ENCODE assay signal across 30 cellular contexts in the genomic region with DNA sequence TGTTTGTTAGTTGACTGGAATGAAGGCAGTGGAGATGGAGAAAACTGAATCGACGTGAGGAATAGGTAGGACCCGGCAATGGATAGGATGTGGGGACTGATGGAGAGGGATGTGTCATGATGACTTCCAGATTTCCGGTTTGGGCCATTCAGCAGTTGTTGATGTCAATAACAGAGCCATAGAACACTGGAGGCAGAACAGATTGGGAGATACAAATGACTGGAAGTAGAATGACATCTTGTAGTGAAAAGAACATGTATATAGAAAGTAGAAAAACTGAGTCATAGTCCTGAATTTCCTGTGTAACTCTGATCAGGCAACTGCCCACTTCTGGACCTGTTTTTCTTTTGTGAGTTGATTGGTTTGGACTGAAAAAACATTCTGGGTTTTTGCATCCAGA. TPM values are rescaled to one million over a fixed set of nuclear protein-coding genes. Genes with fewer than 3 reads are reported as not detected.
"Had no signal": no experiment of that assay in that cellular context is flagged by ENCODE, and none has a peak within 500 bp of the region (broad histone marks: within the 10 kb centered on the region; RNA-seq: fewer than 3 reads in every experiment).

No MANE protein-coding gene starts in this region.

- H3K36me3 Mint-ChIP-seq: naive thymus-derived CD8-positive, alpha-beta T cell had no signal

- ATAC-seq: activated CD8-positive, alpha-beta T cell treated with anti-CD3 and anti-CD28 coated beads for 36 hours; activated naive CD8-positive, alpha-beta T cell treated with anti-CD3 and anti-CD28 coated beads, Interleukin-2, amount 50 U/mL, for 24 hours; esophagus mucosa; heart right ventricle; left lung; lower lobe of right lung; naive thymus-derived CD8-positive, alpha-beta T cell; psoas muscle had no signal

- H3K36me3 ChIP-seq: breast epithelium, heart right ventricle, left lung, lower lobe of right lung, tibial nerve had no signal

- H3K4me3 ChIP-seq: breast epithelium, heart right ventricle, left lung, lower lobe of right lung, psoas muscle, tibial nerve had no signal

- H3K4me3 Mint-ChIP-seq: activated CD4-positive, alpha-beta T cell treated with anti-CD3 and anti-CD28 coated beads, Interleukin-2, amount 10 ng/mL, durations not matched to agents 24 days and 14 days; activated CD8-positive, alpha-beta T cell treated with anti-CD3 and anti-CD28 coated beads for 36 hours; activated naive CD8-positive, alpha-beta T cell treated with anti-CD3 and anti-CD28 coated beads, Interleukin-2, amount 50 U/mL, for 24 hours; naive thymus-derived CD8-positive, alpha-beta T cell; neural crest cell; T-helper 2 cell treated with Interferon-gamma antibody and Interleukin-4, amounts not matched to agents 5 μg/mL and 100 μg/mL, for 36 hours had no signal

- H3K27ac ChIP-seq: breast epithelium, heart right ventricle, left lung, lower lobe of right lung, parathyroid adenoma, psoas muscle, tibial nerve, VCaP had no signal

- H3K79me2 ChIP-seq: parathyroid adenoma had no signal

- H3K27me3 ChIP-seq: left lung had no signal

- H3K4me1 Mint-ChIP-seq: naive thymus-derived CD8-positive, alpha-beta T cell had no signal

- H3K9me3 Mint-ChIP-seq: activated CD4-positive, alpha-beta T cell treated with anti-CD3 and anti-CD28 coated beads, Interleukin-2, amount 10 ng/mL, durations not matched to agents 24 days and 14 days; activated CD8-positive, alpha-beta T cell treated with anti-CD3 and anti-CD28 coated beads for 36 hours; activated naive CD8-positive, alpha-beta T cell treated with anti-CD3 and anti-CD28 coated beads, Interleukin-2, amount 50 U/mL, for 24 hours; naive thymus-derived CD8-positive, alpha-beta T cell; T-helper 2 cell treated with Interferon-gamma antibody and Interleukin-4, amounts not matched to agents 5 μg/mL and 100 μg/mL, for 36 hours had no signal

- H2AFZ ChIP-seq: parathyroid adenoma had no signal

- H3K27ac Mint-ChIP-seq: activated CD4-positive, alpha-beta T cell treated with anti-CD3 and anti-CD28 coated beads, Interleukin-2, amount 10 ng/mL, durations not matched to agents 24 days and 14 days; activated CD8-positive, alpha-beta T cell treated with anti-CD3 and anti-CD28 coated beads for 36 hours; activated naive CD8-positive, alpha-beta T cell treated with anti-CD3 and anti-CD28 coated beads, Interleukin-2, amount 50 U/mL, for 24 hours; naive thymus-derived CD8-positive, alpha-beta T cell; T-helper 2 cell treated with Interferon-gamma antibody and Interleukin-4, amounts not matched to agents 5 μg/mL and 100 μg/mL, for 36 hours had no signal

- DNase-seq: activated CD4-positive, alpha-beta T cell treated with anti-CD3 and anti-CD28 coated beads, Interleukin-2, amount 10 ng/mL, durations not matched to agents 24 days and 14 days; activated CD8-positive, alpha-beta T cell treated with anti-CD3 and anti-CD28 coated beads for 36 hours; activated gamma-delta T cell; activated naive CD4-positive, alpha-beta T cell treated with anti-CD3 and anti-CD28 coated beads, Interleukin-2, amount 50 U/mL, for 16 hours; activated naive CD8-positive, alpha-beta T cell treated with anti-CD3 and anti-CD28 coated beads, Interleukin-2, amount 50 U/mL, for 24 hours; activated T-cell treated with anti-CD3 and anti-CD28 coated beads, Interleukin-2, amount 50 U/mL, for 48 hours; amygdala; central memory CD4-positive, alpha-beta T cell; foreskin fibroblast; heart right ventricle; kidney glomerular epithelial cell; left lung; lower lobe of right lung; mesenchymal stem cell; naive thymus-derived CD8-positive, alpha-beta T cell; nucleus accumbens; psoas muscle; stimulated activated CD4-positive, alpha-beta T cell treated with anti-CD3 and anti-CD28 coated beads, Interleukin-15, amount 100 ng/mL, for 24 hours; stimulated activated naive CD4-positive, alpha-beta T cell treated with Interleukin-2 at 50 U/mL for 16 hours; T-helper 1 cell had no signal

- H3K9me3 ChIP-seq: breast epithelium, heart right ventricle, left lung, lower lobe of right lung, psoas muscle, tibial nerve had no signal

- H3K9ac ChIP-seq: parathyroid adenoma had no signal

- H3K4me1 ChIP-seq: breast epithelium, heart right ventricle, left lung, lower lobe of right lung, parathyroid adenoma, psoas muscle, tibial nerve had no signal

RNA-seq across cellular contexts. Expression of a gene that starts 36.5 kb away (rescaled TPM):
- total RNA-seq: activated CD4-positive, alpha-beta T cell treated with anti-CD3 and anti-CD28 coated beads, Interleukin-2, amount 10 ng/mL, durations not matched to agents 24 days and 14 days; activated CD8-positive, alpha-beta T cell treated with anti-CD3 and anti-CD28 coated beads for 36 hours; breast epithelium; esophagus mucosa; glomerular endothelial cell; heart right ventricle; left lung; lower lobe of right lung; naive thymus-derived CD8-positive, alpha-beta T cell; neural crest cell; psoas muscle; temporal lobe; tibial nerve; ureter had no signal
- polyA plus RNA-seq: heart right ventricle; naive thymus-derived CD8-positive, alpha-beta T cell; psoas muscle had no signal

RNA-seq across cellular contexts. Expression of a gene that starts 47.0 kb away (rescaled TPM):
- total RNA-seq: activated CD8-positive, alpha-beta T cell treated with anti-CD3 and anti-CD28 coated beads for 36 hours; breast epithelium; esophagus mucosa; glomerular endothelial cell; heart right ventricle; left lung; lower lobe of right lung; naive thymus-derived CD8-positive, alpha-beta T cell; neural crest cell; psoas muscle; temporal lobe; tibial nerve; ureter had no signal
- polyA plus RNA-seq: heart right ventricle; naive thymus-derived CD8-positive, alpha-beta T cell; psoas muscle had no signal

RNA-seq across cellular contexts. Expression of a gene that starts 52.4 kb away (rescaled TPM):
- total RNA-seq: activated CD4-positive, alpha-beta T cell treated with anti-CD3 and anti-CD28 coated beads, Interleukin-2, amount 10 ng/mL, durations not matched to agents 24 days and 14 days; activated CD8-positive, alpha-beta T cell treated with anti-CD3 and anti-CD28 coated beads for 36 hours; breast epithelium; esophagus mucosa; glomerular endothelial cell; heart right ventricle; left lung; lower lobe of right lung; naive thymus-derived CD8-positive, alpha-beta T cell; neural crest cell; psoas muscle; temporal lobe; tibial nerve; ureter had no signal
- polyA plus RNA-seq: heart right ventricle; naive thymus-derived CD8-positive, alpha-beta T cell; psoas muscle had no signal
